10 cellular contexts compared by ENCODE assay signal in genomic region chr1:104646233-104646632, GRCh38.
"Had no signal": no experiment of that assay in that cellular context is flagged by ENCODE, and none has a peak within 500 bp of the region (broad histone marks: within the 10 kb centered on the region; RNA-seq: fewer than 3 reads in every experiment).

No MANE protein-coding gene starts in this region.

- H3K27ac Mint-ChIP-seq: GM23338, H9, IgD-negative memory B cell had no signal

- FAIRE-seq: H1, H54, HepG2 had no signal

- H3K9me3 Mint-ChIP-seq: GM23338, H9, IgD-negative memory B cell had no signal

- ATAC-seq: GM23338, HepG2 had no signal

- DNase-seq: H9, HCEC 1CT, KBM-7 had no signal

- H3K4me3 ChIP-seq: GM23338 had no signal

- H3K4me3 Mint-ChIP-seq: GM23338, H9, IgD-negative memory B cell had no signal

- H3K4me1 Mint-ChIP-seq: H9 had no signal

- H3K27me3 Mint-ChIP-seq: IgD-negative memory B cell had no signal

- H3K36me3 Mint-ChIP-seq: IgD-negative memory B cell had no signal

- H3K27ac ChIP-seq: HL-60, KMS-11 had no signal
